In the genomic region with DNA sequence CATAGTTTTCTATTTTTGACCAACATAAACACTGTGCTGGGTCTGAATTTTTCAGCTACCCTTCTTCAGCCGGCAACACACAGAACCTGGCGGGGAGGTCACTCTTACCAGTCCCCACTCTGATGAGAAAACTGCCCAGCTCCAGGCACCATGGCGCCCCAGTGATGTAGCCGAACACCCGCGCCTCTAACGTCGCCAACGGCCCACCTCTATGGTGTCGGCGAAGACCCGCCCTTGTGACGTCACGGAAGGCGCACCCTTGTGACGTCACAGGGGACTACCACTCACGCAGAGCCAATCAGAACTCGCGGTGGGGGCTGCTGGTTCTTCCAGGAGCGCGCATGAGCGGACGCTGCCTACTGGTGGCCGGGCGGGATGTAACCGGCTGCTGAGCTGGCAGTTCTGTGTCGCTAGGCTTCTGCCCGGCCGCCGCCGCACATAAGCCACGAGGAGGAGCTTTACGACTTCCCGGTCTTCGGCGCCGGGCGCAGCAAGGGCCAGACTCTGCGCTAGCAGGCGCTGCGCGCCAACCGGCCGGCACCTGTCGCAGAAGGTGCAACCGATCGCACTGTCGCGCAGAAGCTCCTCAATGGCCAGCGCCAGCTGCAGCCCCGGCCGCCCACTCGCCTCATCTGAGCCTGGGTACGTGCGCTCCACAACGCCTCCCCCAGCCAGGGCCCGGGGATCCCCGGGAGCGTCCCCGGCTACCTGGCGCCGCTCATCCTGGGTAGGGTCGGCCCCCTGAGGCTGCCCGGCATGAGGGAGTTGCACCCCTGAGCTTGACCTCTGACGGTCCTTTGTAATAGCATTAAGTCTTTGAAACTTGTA, we compare ENCODE assay signal across 1 cellular context.
TF ChIP-seq lines count a peak whose summit lies in the region.
"Not testable (repeated sequence)": the region's sequence is repeated elsewhere in the genome, so short reads cannot be mapped to it uniquely, and the experiment has no call there.

No MANE protein-coding gene starts in this region.

TF ChIP-seq in K562, 482 proteins besides CTCF, POLR2A, EP300 and RAD21 (continued from another document and continues in another):
- TF ChIP-seq, protein P1, sequence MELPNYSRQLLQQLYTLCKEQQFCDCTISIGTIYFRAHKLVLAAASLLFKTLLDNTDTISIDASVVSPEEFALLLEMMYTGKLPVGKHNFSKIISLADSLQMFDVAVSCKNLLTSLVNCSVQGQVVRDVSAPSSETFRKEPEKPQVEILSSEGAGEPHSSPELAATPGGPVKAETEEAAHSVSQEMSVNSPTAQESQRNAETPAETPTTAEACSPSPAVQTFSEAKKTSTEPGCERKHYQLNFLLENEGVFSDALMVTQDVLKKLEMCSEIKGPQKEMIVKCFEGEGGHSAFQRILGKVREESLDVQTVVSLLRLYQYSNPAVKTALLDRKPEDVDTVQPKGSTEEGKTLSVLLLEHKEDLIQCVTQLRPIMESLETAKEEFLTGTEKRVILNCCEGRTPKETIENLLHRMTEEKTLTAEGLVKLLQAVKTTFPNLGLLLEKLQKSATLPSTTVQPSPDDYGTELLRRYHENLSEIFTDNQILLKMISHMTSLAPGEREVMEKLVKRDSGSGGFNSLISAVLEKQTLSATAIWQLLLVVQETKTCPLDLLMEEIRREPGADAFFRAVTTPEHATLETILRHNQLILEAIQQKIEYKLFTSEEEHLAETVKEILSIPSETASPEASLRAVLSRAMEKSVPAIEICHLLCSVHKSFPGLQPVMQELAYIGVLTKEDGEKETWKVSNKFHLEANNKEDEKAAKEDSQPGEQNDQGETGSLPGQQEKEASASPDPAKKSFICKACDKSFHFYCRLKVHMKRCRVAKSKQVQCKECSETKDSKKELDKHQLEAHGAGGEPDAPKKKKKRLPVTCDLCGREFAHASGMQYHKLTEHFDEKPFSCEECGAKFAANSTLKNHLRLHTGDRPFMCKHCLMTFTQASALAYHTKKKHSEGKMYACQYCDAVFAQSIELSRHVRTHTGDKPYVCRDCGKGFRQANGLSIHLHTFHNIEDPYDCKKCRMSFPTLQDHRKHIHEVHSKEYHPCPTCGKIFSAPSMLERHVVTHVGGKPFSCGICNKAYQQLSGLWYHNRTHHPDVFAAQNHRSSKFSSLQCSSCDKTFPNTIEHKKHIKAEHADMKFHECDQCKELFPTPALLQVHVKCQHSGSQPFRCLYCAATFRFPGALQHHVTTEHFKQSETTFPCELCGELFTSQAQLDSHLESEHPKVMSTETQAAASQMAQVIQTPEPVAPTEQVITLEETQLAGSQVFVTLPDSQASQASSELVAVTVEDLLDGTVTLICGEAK (IDR thresholded peaks at IDR 0.05), result peak; percentile 43; the same call in 1 of the 2 replicates
- TF ChIP-seq, protein P1 (CRISPR knock-in tag; IDR thresholded peaks at IDR 0.05), result not testable (repeated sequence)
- peak; percentile 95 for TF ChIP-seq ZBTB33 (CRISPR knock-in tag; IDR thresholded peaks at IDR 0.05)
- TF ChIP-seq NFYB (IDR thresholded peaks at IDR 0.05; ENCODE audit: extremely low read depth, insufficient read length), result peak; percentile 82
- peak; percentile 26 to 91 (median 84) for TF ChIP-seq YY1 (IDR thresholded peaks at IDR 0.05; ENCODE audit: borderline replicate concordance in 1 of 3, control insufficient read depth in 1 of 3, extremely low read depth in 1 of 3, insufficient read depth in 3 of 3, insufficient read length in 1 of 3, insufficient replicate concordance in 2 of 3, low read depth in 1 of 3, low read length in 2 of 3)
- peak; percentile 67; the same call in 1 of the 2 replicates for TF ChIP-seq ARID4B (CRISPR knock-in tag; IDR thresholded peaks at IDR 0.05)
- TF ChIP-seq BRD9 (IDR thresholded peaks at IDR 0.05; ENCODE audit: low read depth, partially characterized antibody), result peak; percentile 49
- TF ChIP-seq STAG1 (CRISPR knock-in tag; IDR thresholded peaks at IDR 0.05; ENCODE audit: borderline replicate concordance), result peak; percentile 69; the same call in 1 of the 2 replicates
- TF ChIP-seq MTA1 (IDR thresholded peaks at IDR 0.05; ENCODE audit: borderline replicate concordance), result peak; percentile 100
- TF ChIP-seq CSDE1 (IDR thresholded peaks at IDR 0.05), result peak in 1 of 2 experiments; percentile 99; a peak in 2 of 4 replicates
- TF ChIP-seq NR2C2 (CRISPR knock-in tag; IDR thresholded peaks at IDR 0.05), result peak; percentile 81
- TF ChIP-seq NR2C2 (tag; IDR thresholded peaks at IDR 0.05), result peak; percentile 82
- TF ChIP-seq MAZ (CRISPR knock-in tag; conservative IDR thresholded peaks at IDR 0.05 in 1 of 2, IDR thresholded peaks at IDR 0.05 in 1 of 2), result peak; percentile 94 to 95
- TF ChIP-seq SMARCC2 (IDR thresholded peaks at IDR 0.05; ENCODE audit: low read depth), result peak; percentile 53; the same call in 1 of the 2 replicates
- TF ChIP-seq ARID1B (IDR thresholded peaks at IDR 0.05), result peak; percentile 21; the same call in 1 of the 2 replicates
- TF ChIP-seq, protein P2, sequence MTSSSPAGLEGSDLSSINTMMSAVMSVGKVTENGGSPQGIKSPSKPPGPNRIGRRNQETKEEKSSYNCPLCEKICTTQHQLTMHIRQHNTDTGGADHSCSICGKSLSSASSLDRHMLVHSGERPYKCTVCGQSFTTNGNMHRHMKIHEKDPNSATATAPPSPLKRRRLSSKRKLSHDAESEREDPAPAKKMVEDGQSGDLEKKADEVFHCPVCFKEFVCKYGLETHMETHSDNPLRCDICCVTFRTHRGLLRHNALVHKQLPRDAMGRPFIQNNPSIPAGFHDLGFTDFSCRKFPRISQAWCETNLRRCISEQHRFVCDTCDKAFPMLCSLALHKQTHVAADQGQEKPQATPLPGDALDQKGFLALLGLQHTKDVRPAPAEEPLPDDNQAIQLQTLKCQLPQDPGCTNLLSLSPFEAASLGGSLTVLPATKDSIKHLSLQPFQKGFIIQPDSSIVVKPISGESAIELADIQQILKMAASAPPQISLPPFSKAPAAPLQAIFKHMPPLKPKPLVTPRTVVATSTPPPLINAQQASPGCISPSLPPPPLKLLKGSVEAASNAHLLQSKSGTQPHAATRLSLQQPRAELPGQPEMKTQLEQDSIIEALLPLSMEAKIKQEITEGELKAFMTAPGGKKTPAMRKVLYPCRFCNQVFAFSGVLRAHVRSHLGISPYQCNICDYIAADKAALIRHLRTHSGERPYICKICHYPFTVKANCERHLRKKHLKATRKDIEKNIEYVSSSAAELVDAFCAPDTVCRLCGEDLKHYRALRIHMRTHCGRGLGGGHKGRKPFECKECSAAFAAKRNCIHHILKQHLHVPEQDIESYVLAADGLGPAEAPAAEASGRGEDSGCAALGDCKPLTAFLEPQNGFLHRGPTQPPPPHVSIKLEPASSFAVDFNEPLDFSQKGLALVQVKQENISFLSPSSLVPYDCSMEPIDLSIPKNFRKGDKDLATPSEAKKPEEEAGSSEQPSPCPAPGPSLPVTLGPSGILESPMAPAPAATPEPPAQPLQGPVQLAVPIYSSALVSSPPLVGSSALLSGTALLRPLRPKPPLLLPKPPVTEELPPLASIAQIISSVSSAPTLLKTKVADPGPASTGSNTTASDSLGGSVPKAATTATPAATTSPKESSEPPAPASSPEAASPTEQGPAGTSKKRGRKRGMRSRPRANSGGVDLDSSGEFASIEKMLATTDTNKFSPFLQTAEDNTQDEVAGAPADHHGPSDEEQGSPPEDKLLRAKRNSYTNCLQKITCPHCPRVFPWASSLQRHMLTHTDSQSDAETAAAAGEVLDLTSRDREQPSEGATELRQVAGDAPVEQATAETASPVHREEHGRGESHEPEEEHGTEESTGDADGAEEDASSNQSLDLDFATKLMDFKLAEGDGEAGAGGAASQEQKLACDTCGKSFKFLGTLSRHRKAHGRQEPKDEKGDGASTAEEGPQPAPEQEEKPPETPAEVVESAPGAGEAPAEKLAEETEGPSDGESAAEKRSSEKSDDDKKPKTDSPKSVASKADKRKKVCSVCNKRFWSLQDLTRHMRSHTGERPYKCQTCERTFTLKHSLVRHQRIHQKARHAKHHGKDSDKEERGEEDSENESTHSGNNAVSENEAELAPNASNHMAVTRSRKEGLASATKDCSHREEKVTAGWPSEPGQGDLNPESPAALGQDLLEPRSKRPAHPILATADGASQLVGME (CRISPR knock-in tag; IDR thresholded peaks at IDR 0.05), result peak; percentile 88
- TF ChIP-seq RCOR1 (IDR thresholded peaks at IDR 0.05; ENCODE audit: borderline replicate concordance in 1 of 2, low read depth in 2 of 2, low read length in 2 of 2), result peak; percentile 3 to 30; a peak in 1 of 4 replicates
- 0 out of 2 replicates have a peak, but pooled peaks have one; percentile 7 for TF ChIP-seq CBFB (CRISPR knock-in tag; IDR thresholded peaks at IDR 0.05)
- TF ChIP-seq, protein P3, sequence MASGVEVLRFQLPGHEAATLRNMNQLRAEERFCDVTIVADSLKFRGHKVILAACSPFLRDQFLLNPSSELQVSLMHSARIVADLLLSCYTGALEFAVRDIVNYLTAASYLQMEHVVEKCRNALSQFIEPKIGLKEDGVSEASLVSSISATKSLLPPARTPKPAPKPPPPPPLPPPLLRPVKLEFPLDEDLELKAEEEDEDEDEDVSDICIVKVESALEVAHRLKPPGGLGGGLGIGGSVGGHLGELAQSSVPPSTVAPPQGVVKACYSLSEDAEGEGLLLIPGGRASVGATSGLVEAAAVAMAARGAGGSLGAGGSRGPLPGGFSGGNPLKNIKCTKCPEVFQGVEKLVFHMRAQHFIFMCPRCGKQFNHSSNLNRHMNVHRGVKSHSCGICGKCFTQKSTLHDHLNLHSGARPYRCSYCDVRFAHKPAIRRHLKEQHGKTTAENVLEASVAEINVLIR (CRISPR knock-in tag; IDR thresholded peaks at IDR 0.05), result peak; percentile 100
- TF ChIP-seq KDM5B (IDR thresholded peaks at IDR 0.05; ENCODE audit: insufficient replicate concordance, low read depth, low read length), result peak; percentile 92
- TF ChIP-seq SIN3A (IDR thresholded peaks at IDR 0.05; ENCODE audit: borderline replicate concordance in 2 of 2, control insufficient read depth in 1 of 2, low read depth in 2 of 2, low read length in 2 of 2), result peak; percentile 60 to 86; a peak in 3 of 4 replicates
- peak; percentile 68; the same call in 1 of the 2 replicates for TF ChIP-seq HNRNPL (IDR thresholded peaks at IDR 0.05; ENCODE audit: low read depth, low read length)
- TF ChIP-seq NFIC (IDR thresholded peaks at IDR 0.05), result peak; percentile 57; the same call in 1 of the 2 replicates
- TF ChIP-seq MAFK (IDR thresholded peaks at IDR 0.05; ENCODE audit: low read length), result peak; percentile 92
- peak; percentile 99 for TF ChIP-seq EP400 (IDR thresholded peaks at IDR 0.05)
- peak; percentile 33 for TF ChIP-seq SMAD1 (IDR thresholded peaks at IDR 0.05; ENCODE audit: low read depth, low read length, partially characterized antibody)
- peak; percentile 41 for TF ChIP-seq ZNF134 (CRISPR knock-in tag; conservative IDR thresholded peaks at IDR 0.05)
